Comparison of ENCODE assay signal across 8 cellular contexts in genomic region chr17:40448213-40448638, GRCh38. TPM values are rescaled to one million over a fixed set of nuclear protein-coding genes. Genes with fewer than 3 reads are reported as not detected.
DNase-seq lines count a peak whose midpoint lies in the region; ATAC-seq and TF ChIP-seq lines count a peak whose summit lies in the region.

No MANE protein-coding gene starts in this region.

- no peak for ATAC-seq in GM19452 (IDR thresholded peaks at IDR 0.05; ENCODE audit: unreplicated experiment)

- POLR2A ChIA-PET in CD4-positive, alpha-beta memory T cell (lab: Charles Lee; ENCODE audit: partially characterized antibody), result interaction anchor here (0.8 to 2.4 kb wide), 5 partner anchors 22 to 106 kb away, joined by 3 to 12 read pairs (median 4); no protein-coding TSS in a partner anchor

- H3K36me3 ChIP-seq in CD4-positive, alpha-beta memory T cell (ENCODE audit: insufficient read depth, low read length), result no peaks in the 10 kb centered on the region
- no peaks in the 10 kb centered on the region for H3K36me3 ChIP-seq in ovary
- peaks cover 16% of the 10 kb centered on the region for H3K36me3 ChIP-seq in BE2C

- no peak for TF ChIP-seq EP300 in ovary (IDR thresholded peaks at IDR 0.05)

- peaks cover 0 to 6% of the 10 kb centered on the region in 2 donors for H3K36me3 Mint-ChIP-seq in CD4-positive, alpha-beta memory T cell

- peaks cover 0 to 6% (median 0%) of the 10 kb centered on the region in 8 donors for H3K9me3 Mint-ChIP-seq in CD4-positive, alpha-beta memory T cell

- H3K4me1 ChIP-seq in CD4-positive, alpha-beta memory T cell (ENCODE audit: insufficient read depth, low read length), result peaks cover 48% of the 10 kb centered on the region
- peaks cover 44% of the 10 kb centered on the region for H3K4me1 ChIP-seq in ovary (ENCODE audit: insufficient read depth)
- peaks cover 38% of the 10 kb centered on the region for H3K4me1 ChIP-seq in BE2C

- WGBS in ovary, 3 donors, result 16 to 21% (median 17%) methylated on average over 8 of the region's 8 CpGs

- H3K9me3 ChIP-seq in CD4-positive, alpha-beta memory T cell (ENCODE audit: control insufficient read depth in 1 of 2, low read length in 2 of 2), result no peaks in the 10 kb centered on the region
- no peaks in the 10 kb centered on the region for H3K9me3 ChIP-seq in ovary
- H3K9me3 ChIP-seq in BE2C, result no peaks in the 10 kb centered on the region

- CTCF ChIA-PET in CD4-positive, alpha-beta memory T cell (lab: Charles Lee; ENCODE audit: partially characterized antibody), result interaction anchor here (1.0 to 16.7 kb wide), 13 partner anchors 9 to 145 kb away, joined by 3 to 192 read pairs (median 4); partner anchors contain the start of genes RARA and TOP2A

- H3K4me3 ChIP-seq in CD4-positive, alpha-beta memory T cell (ENCODE audit: low read length in 2 of 2), result no peak overlapping the region
- H3K4me3 ChIP-seq in epithelial cell of proximal tubule (ENCODE audit: low read depth, low read length) (peak overlapping the region; percentile 30), ovary (peak overlapping the region; percentile 74), BE2C (ENCODE audit: low read depth, low read length) (no peak overlapping the region)

- H3K27ac Mint-ChIP-seq in CD4-positive, alpha-beta memory T cell, result peak overlapping the region in 4 of 7 donors; percentile 8 to 38 (median 14)

- DNase-seq in CD4-positive, alpha-beta memory T cell, result no peak
- DNase-seq in NOMO-1 treated with DMSO at 0.1 percent for 48 hours (lab: John Stamatoyannopoulos, UW; ENCODE audit: unreplicated experiment) (peak; percentile 45), epithelial cell of proximal tubule (ENCODE audit: low read depth) (no peak), ovary (peak in 3 of 5 donors; percentile 59 to 67 (median 62)), BE2C (no peak), T1000 (lab: John Stamatoyannopoulos, UW) (no peak), NCI-H1436 treated with DMSO at 0.1 percent for 48 hours (lab: John Stamatoyannopoulos, UW) (no peak)

- H3K4me3 Mint-ChIP-seq in CD4-positive, alpha-beta memory T cell, result peak overlapping the region in 4 of 8 donors; percentile 13 to 31 (median 19)

- TF ChIP-seq POLR2A in ovary (IDR thresholded peaks at IDR 0.05), result no peak

- peaks cover 21 to 43% (median 34%) of the 10 kb centered on the region in 4 donors for H3K4me1 Mint-ChIP-seq in CD4-positive, alpha-beta memory T cell

- H3K27ac ChIP-seq in CD4-positive, alpha-beta memory T cell (ENCODE audit: low read depth, low read length), result no peak overlapping the region
- peak overlapping the region; percentile 60 to 89 for H3K27ac ChIP-seq in ovary

- TF ChIP-seq CTCF in epithelial cell of proximal tubule (conservative IDR thresholded peaks at IDR 0.05; ENCODE audit: low read depth, low read length) (no peak), ovary (IDR thresholded peaks at IDR 0.05) (no peak), BE2C (IDR thresholded peaks at IDR 0.05; ENCODE audit: low read depth, low read length) (no peak)

- no peaks in the 10 kb centered on the region for H3K27me3 ChIP-seq in CD4-positive, alpha-beta memory T cell (ENCODE audit: insufficient read depth, low read length)
- H3K27me3 ChIP-seq in ovary (no peaks in the 10 kb centered on the region), BE2C (no peaks in the 10 kb centered on the region)

- peaks cover 2 to 6% of the 10 kb centered on the region in 2 donors for H3K27me3 Mint-ChIP-seq in CD4-positive, alpha-beta memory T cell

- intact Hi-C loops in CD4-positive, alpha-beta memory T cell (cut with micrococcal nuclease), result no loop called here
- intact Hi-C loops in ovary (cut with DNase I), result loop anchor here in 1 of 4 donors (5.0 kb wide), 1 partner anchor 109 kb away; no protein-coding TSS in a partner anchor

RNA-seq across cellular contexts. Expression of gene IGFBP4, which starts 5.0 kb away (rescaled TPM):
- total RNA-seq in CD4-positive, alpha-beta memory T cell, result 1 to 10 TPM; 5.3 to 5.8 TPM
- 1 to 10 TPM; 3.3 to 6.1 TPM for polyA plus RNA-seq in CD4-positive, alpha-beta memory T cell
- total RNA-seq in epithelial cell of proximal tubule (57.6 and 67.7 TPM in 2 replicates), ovary (1,000 to 10,000 TPM in 5 of 7 donors, 100 to 1,000 TPM in 2; 457 to 3,447 (median 1,460) TPM)
- polyA plus RNA-seq in ovary, result 100 to 1,000 TPM; 634 to 809 TPM
- 262 TPM for polyA plus RNA-seq in BE2C (2012; ENCODE audit: insufficient read depth, insufficient read length, low read depth)

RNA-seq across cellular contexts. Expression of gene TOP2A, which starts 30.5 kb away (rescaled TPM):
- total RNA-seq in CD4-positive, alpha-beta memory T cell, result 1 to 10 TPM in 1 of 2 experiments, under 1 TPM in 1; 0.47 to 1.1 TPM
- under 1 TPM; 0.10 to 0.14 TPM for polyA plus RNA-seq in CD4-positive, alpha-beta memory T cell
- 198 and 206 TPM in 2 replicates for total RNA-seq in epithelial cell of proximal tubule
- 1 to 10 TPM in 3 of 7 donors, under 1 TPM in 4; 0.36 to 4.5 (median 0.82) TPM for total RNA-seq in ovary
- 1 to 10 TPM; 1.2 to 3.3 TPM for polyA plus RNA-seq in ovary
- polyA plus RNA-seq in BE2C (2012; ENCODE audit: insufficient read depth, insufficient read length, low read depth), result 17.6 TPM

RNA-seq across cellular contexts. Expression of gene TNS4, which starts 53.2 kb away (rescaled TPM):
- total RNA-seq in CD4-positive, alpha-beta memory T cell, result 1 to 10 TPM in 1 of 2 experiments, under 1 TPM in 1; 0.25 to 1.8 TPM
- under 1 TPM; 0.18 to 0.33 TPM for polyA plus RNA-seq in CD4-positive, alpha-beta memory T cell
- total RNA-seq in epithelial cell of proximal tubule (0.51 TPM in 1 of 2 replicates, not detected in the other), ovary (1 to 10 TPM in 1 of 7 donors, under 1 TPM in 2, not detected in 4; 0.13 to 6.2 (median 0.95) TPM)
- under 1 TPM in 1 of 2 donors, not detected in 1; 0.13 TPM for polyA plus RNA-seq in ovary
- not detected for polyA plus RNA-seq in BE2C (2012; ENCODE audit: insufficient read depth, insufficient read length, low read depth)

Comparison
In these comparisons a context has a peak if more than half of its experiments do, and no peak if none do; other contexts are left out.
1. DNase-seq: peak in NOMO-1 treated with DMSO at 0.1 percent for 48 hours (single experiment) and ovary (3 of 5); none in CD4-positive, alpha-beta memory T cell (0 of 5), epithelial cell of proximal tubule (single experiment), BE2C (single experiment), T1000 (single experiment) and NCI-H1436 treated with DMSO at 0.1 percent for 48 hours (single experiment).
2. H3K4me3 ChIP-seq: peak in epithelial cell of proximal tubule (single experiment) and ovary (single experiment); none in CD4-positive, alpha-beta memory T cell (0 of 2) and BE2C (single experiment).
3. RNA of gene TOP2A, which starts 30.5 kb away (total RNA-seq): 198 to 206 TPM in epithelial cell of proximal tubule; 0.47 to 1.1 TPM in CD4-positive, alpha-beta memory T cell and 0.36 to 4.5 TPM in ovary; every median in the first group is over 10 times any median in the second.